26 cellular contexts compared by ENCODE assay signal in genomic region chr14:54549862-54550261, GRCh38. TPM values are rescaled to one million over a fixed set of nuclear protein-coding genes. Genes with fewer than 3 reads are reported as not detected.
A peak's percentile ranks its signal among the peaks of the same experiment; 100 is the strongest.
DNase-seq lines count a peak whose midpoint lies in the region; ATAC-seq and TF ChIP-seq lines count a peak whose summit lies in the region.
"Had no signal": no experiment of that assay in that cellular context is flagged by ENCODE, and none has a peak within 500 bp of the region (broad histone marks: within the 10 kb centered on the region; RNA-seq: fewer than 3 reads in every experiment).

No MANE protein-coding gene starts in this region.

- no peaks in the 10 kb centered on the region for H3K9me3 ChIP-seq in suprapubic skin
- H3K9me3 ChIP-seq in CD4-positive, alpha-beta T cell (ENCODE audit: control insufficient read depth, low read length), result no peaks in the 10 kb centered on the region
- H3K9me3 ChIP-seq: upper lobe of left lung had no signal

- H3K9me3 Mint-ChIP-seq in CD4-positive, alpha-beta T cell, result no peaks in the 10 kb centered on the region
- no peaks in the 10 kb centered on the region for H3K9me3 Mint-ChIP-seq in stimulated activated memory B cell treated with anti-CD40 and anti-IgM and Interleukin-4, amounts not matched to agents 10 μg/mL and 1 μg/mL and 100 μg/mL, for 72 hours
- H3K9me3 Mint-ChIP-seq: activated CD8-positive, alpha-beta T cell treated with anti-CD3 and anti-CD28 coated beads for 36 hours had no signal

- WGBS in suprapubic skin, result 80% methylated on average over 3 of the region's 3 CpGs

- TF ChIP-seq POLR2A in suprapubic skin (IDR thresholded peaks at IDR 0.05), result no peak

- TF ChIP-seq CTCF in suprapubic skin (IDR thresholded peaks at IDR 0.05), result no peak
- TF ChIP-seq CTCF in CD4-positive, alpha-beta T cell (IDR thresholded peaks at IDR 0.05), result no peak
- TF ChIP-seq CTCF in RWPE1 (conservative IDR thresholded peaks at IDR 0.05; ENCODE audit: low read depth), result no peak

- H3K4me1 Mint-ChIP-seq in CD4-positive, alpha-beta T cell (ENCODE audit: low read depth), result no peaks in the 10 kb centered on the region
- no peaks in the 10 kb centered on the region for H3K4me1 Mint-ChIP-seq in stimulated activated memory B cell treated with anti-CD40 and anti-IgM and Interleukin-4, amounts not matched to agents 10 μg/mL and 1 μg/mL and 100 μg/mL, for 72 hours
- H3K4me1 Mint-ChIP-seq: naive B cell had no signal

- no peaks in the 10 kb centered on the region for H3K4me1 ChIP-seq in suprapubic skin
- H3K4me1 ChIP-seq: foreskin keratinocyte, upper lobe of left lung had no signal

- no peaks in the 10 kb centered on the region for H3K27me3 ChIP-seq in suprapubic skin
- H3K27me3 ChIP-seq in CD4-positive, alpha-beta T cell (ENCODE audit: control insufficient read depth, insufficient read depth, low read length), result no peaks in the 10 kb centered on the region
- H3K27me3 ChIP-seq: foreskin keratinocyte, upper lobe of left lung had no signal

- CTCF ChIA-PET in CD4-positive, alpha-beta T cell (lab: Charles Lee), result interaction anchor here (0.6 kb wide), 1 partner anchor 280 kb away, joined by 4 read pairs; no protein-coding TSS in a partner anchor
- CTCF ChIA-PET in RWPE1 (lab: Yijun Ruan, JAX), result no interaction called here

- no peaks in the 10 kb centered on the region for H3K36me3 ChIP-seq in suprapubic skin
- H3K36me3 ChIP-seq: upper lobe of left lung had no signal

- peaks cover 5% of the 10 kb centered on the region for H3K27me3 Mint-ChIP-seq in CD4-positive, alpha-beta T cell
- no peaks in the 10 kb centered on the region for H3K27me3 Mint-ChIP-seq in stimulated activated memory B cell treated with anti-CD40 and anti-IgM and Interleukin-4, amounts not matched to agents 10 μg/mL and 1 μg/mL and 100 μg/mL, for 72 hours
- H3K27me3 Mint-ChIP-seq: activated CD8-positive, alpha-beta T cell treated with anti-CD3 and anti-CD28 coated beads for 36 hours had no signal

- intact Hi-C loops in CD4-positive, alpha-beta T cell (cut with DNase I, micrococcal nuclease), result no loop called here

- peak; percentile 46 for DNase-seq in EH (ENCODE audit: low read depth)
- peak; percentile 23 to 33 for DNase-seq in Kasumi-1 (lab: John Stamatoyannopoulos, UW)
- DNase-seq in astrocyte of the hippocampus (ENCODE audit: low read depth, low spot score), result peak; percentile 27
- peak; percentile 30 for DNase-seq in iPS-NIHi11 (ENCODE audit: low spot score)
- DNase-seq in suprapubic skin (ENCODE audit: low spot score in 2 of 2), result no peak
- no peak for DNase-seq in CD4-positive, alpha-beta T cell
- no peak for DNase-seq in RWPE1 (ENCODE audit: low spot score)
- DNase-seq: activated CD4-positive, CD25-positive, alpha-beta regulatory T cell treated with anti-CD3 and anti-CD28 coated beads, Interleukin-2, amount 50 U/mL, for 72 hours; activated CD8-positive, alpha-beta T cell treated with anti-CD3 and anti-CD28 coated beads for 36 hours; activated gamma-delta T cell treated with Interleukin-2 at 50 U/mL for 16 hours; C1 segment of cervical spinal cord; Calu3; caudate nucleus; EL; foreskin keratinocyte; hypothalamus; kidney; mammary epithelial cell; MM.1S; naive B cell; NCI-H1436 treated with DMSO at 0.1 percent for 48 hours; NCI-H524 treated with DMSO at 0.1 percent for 48 hours; right cardiac atrium; stimulated activated CD4-positive, alpha-beta T cell treated with anti-CD3 and anti-CD28 coated beads, Interleukin-15, amount 100 ng/mL, for 24 hours; upper lobe of left lung had no signal

- no peak for ATAC-seq in CD4-positive, alpha-beta T cell (ENCODE audit: poor library complexity)
- ATAC-seq in stimulated activated memory B cell treated with anti-CD40 and anti-IgM and Interleukin-4, amounts not matched to agents 10 μg/mL and 1 μg/mL and 100 μg/mL, for 72 hours, result no peak
- ATAC-seq: activated CD8-positive, alpha-beta T cell treated with anti-CD3 and anti-CD28 coated beads for 36 hours; foreskin keratinocyte; right cardiac atrium had no signal

- no peaks in the 10 kb centered on the region for H3K36me3 Mint-ChIP-seq in CD4-positive, alpha-beta T cell (ENCODE audit: low read depth)
- no peaks in the 10 kb centered on the region for H3K36me3 Mint-ChIP-seq in stimulated activated memory B cell treated with anti-CD40 and anti-IgM and Interleukin-4, amounts not matched to agents 10 μg/mL and 1 μg/mL and 100 μg/mL, for 72 hours
- H3K36me3 Mint-ChIP-seq: naive B cell had no signal

- H3K4me3 ChIP-seq in suprapubic skin, result no peak overlapping the region
- H3K4me3 ChIP-seq: upper lobe of left lung had no signal

- no peak overlapping the region for H3K27ac Mint-ChIP-seq in CD4-positive, alpha-beta T cell
- no peak overlapping the region for H3K27ac Mint-ChIP-seq in stimulated activated memory B cell treated with anti-CD40 and anti-IgM and Interleukin-4, amounts not matched to agents 10 μg/mL and 1 μg/mL and 100 μg/mL, for 72 hours
- H3K27ac Mint-ChIP-seq: activated CD8-positive, alpha-beta T cell treated with anti-CD3 and anti-CD28 coated beads for 36 hours had no signal

- TF ChIP-seq EP300 in suprapubic skin (IDR thresholded peaks at IDR 0.05), result no peak

- H3K27ac ChIP-seq in suprapubic skin (no peak overlapping the region), RWPE1 (no peak overlapping the region)
- H3K27ac ChIP-seq in CD4-positive, alpha-beta T cell (ENCODE audit: low read depth, low read length), result no peak overlapping the region
- H3K27ac ChIP-seq: foreskin keratinocyte, upper lobe of left lung had no signal

- H3K4me3 Mint-ChIP-seq in CD4-positive, alpha-beta T cell, result no peak overlapping the region
- no peak overlapping the region for H3K4me3 Mint-ChIP-seq in stimulated activated memory B cell treated with anti-CD40 and anti-IgM and Interleukin-4, amounts not matched to agents 10 μg/mL and 1 μg/mL and 100 μg/mL, for 72 hours
- H3K4me3 Mint-ChIP-seq: activated CD8-positive, alpha-beta T cell treated with anti-CD3 and anti-CD28 coated beads for 36 hours; naive B cell had no signal

- POLR2A ChIA-PET in CD4-positive, alpha-beta T cell (lab: Charles Lee), result no interaction called here
- POLR2A ChIA-PET in RWPE1 (lab: Yijun Ruan, JAX; ENCODE audit: low non-redundant PET), result no interaction called here

RNA-seq across cellular contexts. Expression of gene SAMD4A, which starts 17.1 kb away (rescaled TPM):
- 10 to 100 TPM in 2 of 4 donors, 1 to 10 TPM in 2; 7.7 to 26.6 (median 9.7) TPM for total RNA-seq in suprapubic skin
- 1 to 10 TPM; 1.9 to 2.3 TPM for total RNA-seq in CD4-positive, alpha-beta T cell

RNA-seq across cellular contexts. Expression of gene CGRRF1, which starts 40.2 kb away (rescaled TPM):
- 10 to 100 TPM in 2 of 4 donors, 1 to 10 TPM in 2; 5.6 to 12.1 (median 9.2) TPM for total RNA-seq in suprapubic skin
- 10 to 100 TPM; 34.5 to 42.8 TPM for total RNA-seq in CD4-positive, alpha-beta T cell

Comparison
In these comparisons a context has a peak if more than half of its experiments do, and no peak if none do; other contexts are left out.
1. DNase-seq: peak in EH (single experiment), Kasumi-1 (2 of 2), astrocyte of the hippocampus (single experiment) and iPS-NIHi11 (single experiment); none in suprapubic skin (0 of 2), CD4-positive, alpha-beta T cell (0 of 10) and RWPE1 (single experiment).